Comparison of ENCODE assay signal across 8 cellular contexts in genomic region chr16:10349851-10350250, GRCh38.
"Had no signal": no experiment of that assay in that cellular context is flagged by ENCODE, and none has a peak within 500 bp of the region (broad histone marks: within the 10 kb centered on the region; RNA-seq: fewer than 3 reads in every experiment).

No MANE protein-coding gene starts in this region.

- H3K36me3 Mint-ChIP-seq: IgD-negative memory B cell had no signal

- H3K27ac Mint-ChIP-seq: GM23338, H9, IgD-negative memory B cell had no signal

- H3K4me2 ChIP-seq: GM23338 had no signal

- DNase-seq: H9, HCEC 1CT, KG1 had no signal

- H3K4me1 Mint-ChIP-seq: GM23338, H9 had no signal

- H2AFZ ChIP-seq: GM23338 had no signal

- ATAC-seq: GM23338 had no signal

- H3K4me3 Mint-ChIP-seq: GM23338, H9, IgD-negative memory B cell had no signal

- H3K4me3 ChIP-seq: GM23338 had no signal

- H3K27ac ChIP-seq: HL-60 had no signal

- FAIRE-seq: H1, H54 had no signal
